8 cellular contexts compared by ENCODE assay signal in the genomic region with DNA sequence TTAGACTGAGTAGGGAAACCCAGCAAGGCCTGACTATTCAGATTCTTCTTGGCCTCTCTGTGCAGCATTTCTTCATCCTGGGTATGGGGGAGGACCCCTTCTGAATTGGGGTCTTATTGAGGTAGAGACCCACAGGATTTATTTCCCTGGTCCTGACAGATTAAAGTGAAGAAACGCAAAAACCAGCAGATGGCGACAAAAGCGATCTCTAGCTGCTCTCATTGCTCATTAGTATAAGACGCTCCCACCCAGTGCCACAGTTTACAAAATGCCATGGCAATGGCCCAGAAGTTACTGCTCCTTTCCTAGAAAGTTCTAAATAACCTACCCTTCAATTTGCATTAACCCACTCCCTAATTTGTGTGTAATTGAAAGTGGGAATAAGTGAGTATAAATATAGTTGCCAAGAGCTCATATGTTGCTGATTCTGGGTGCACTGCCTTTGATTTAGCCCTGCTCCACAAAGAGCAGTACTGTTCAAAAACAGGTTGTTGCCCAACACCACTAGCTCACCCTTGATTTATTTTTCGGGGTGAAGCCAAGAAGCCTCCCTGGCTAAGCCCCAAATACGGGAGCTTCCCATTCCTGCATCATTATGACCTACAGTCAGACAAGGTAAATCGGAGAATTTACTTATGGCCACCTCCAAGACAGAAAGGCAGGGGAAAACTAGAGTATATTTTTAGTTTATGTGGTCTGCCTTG. TPM values are rescaled to one million over a fixed set of nuclear protein-coding genes. Genes with fewer than 3 reads are reported as not detected.
A peak's percentile ranks its signal among the peaks of the same experiment; 100 is the strongest.
DNase-seq lines count a peak whose midpoint lies in the region; ATAC-seq and TF ChIP-seq lines count a peak whose summit lies in the region.

No MANE protein-coding gene starts in this region.

- DNase-seq in CD14-positive monocyte (ENCODE audit: low spot score): peak; percentile 45
- DNase-seq in NCI-H2171 (lab: John Stamatoyannopoulos, UW): peak; percentile 5
- peak; percentile 28 for DNase-seq in activated T-cell treated with anti-CD3 and anti-CD28 coated beads, Interleukin-2, amount 50 U/mL, for 4 hours
- peak; percentile 53 for DNase-seq in fibroblast of villous mesenchyme (ENCODE audit: low read depth)
- peak; percentile 43 for DNase-seq in renal cortical epithelial cell (ENCODE audit: low read depth)
- no peak for DNase-seq in T1000 (lab: John Stamatoyannopoulos, UW)

- ATAC-seq in GM18858 (IDR thresholded peaks at IDR 0.05; ENCODE audit: unreplicated experiment): peak; percentile 41
- no peak for ATAC-seq in activated T-cell treated with anti-CD3 and anti-CD28 coated beads, Interleukin-2, amount 50 U/mL, for 4 hours
- no peak for ATAC-seq in HG02973 (IDR thresholded peaks at IDR 0.05; ENCODE audit: unreplicated experiment)

- H3K4me1 Mint-ChIP-seq in CD14-positive monocyte: peaks cover 7% of the 10 kb centered on the region
- peaks cover 9% of the 10 kb centered on the region for H3K4me1 Mint-ChIP-seq in activated T-cell treated with anti-CD3 and anti-CD28 coated beads, Interleukin-2, amount 50 U/mL, for 4 hours (ENCODE audit: low read depth)

- TF ChIP-seq CTCF in CD14-positive monocyte (IDR thresholded peaks at IDR 0.05) (peak; percentile 27), fibroblast of villous mesenchyme (IDR thresholded peaks at IDR 0.05; ENCODE audit: insufficient read depth, low read depth, low read length) (peak; percentile 42)

- intact Hi-C loops in CD14-positive monocyte (cut with micrococcal nuclease): no loop called here

- no peaks in the 10 kb centered on the region for H3K36me3 Mint-ChIP-seq in CD14-positive monocyte
- H3K36me3 Mint-ChIP-seq in activated T-cell treated with anti-CD3 and anti-CD28 coated beads, Interleukin-2, amount 50 U/mL, for 4 hours (ENCODE audit: insufficient read depth): no peaks in the 10 kb centered on the region

- H3K4me3 ChIP-seq in fibroblast of villous mesenchyme (ENCODE audit: low read depth, low read length): no peak overlapping the region

- H3K4me3 Mint-ChIP-seq in CD14-positive monocyte: no peak overlapping the region
- no peak overlapping the region for H3K4me3 Mint-ChIP-seq in activated T-cell treated with anti-CD3 and anti-CD28 coated beads, Interleukin-2, amount 50 U/mL, for 4 hours

- peaks cover 0 to 8% (median 0%) of the 10 kb centered on the region in 3 donors for H3K27me3 Mint-ChIP-seq in CD14-positive monocyte (ENCODE audit: low read depth in 3 of 3)
- H3K27me3 Mint-ChIP-seq in activated T-cell treated with anti-CD3 and anti-CD28 coated beads, Interleukin-2, amount 50 U/mL, for 4 hours (ENCODE audit: low read depth): no peaks in the 10 kb centered on the region

- H3K9me3 Mint-ChIP-seq in CD14-positive monocyte: peaks cover 0 to 3% (median 0%) of the 10 kb centered on the region in 7 donors
- H3K9me3 Mint-ChIP-seq in activated T-cell treated with anti-CD3 and anti-CD28 coated beads, Interleukin-2, amount 50 U/mL, for 4 hours: no peaks in the 10 kb centered on the region

- H3K27ac Mint-ChIP-seq in CD14-positive monocyte: no peak overlapping the region

RNA-seq across cellular contexts. Expression of a gene that starts 3.7 kb away (rescaled TPM):
- 10 to 100 TPM; 28.6 to 33.5 TPM for polyA plus RNA-seq in CD14-positive monocyte
- total RNA-seq in activated T-cell treated with anti-CD3 and anti-CD28 coated beads, Interleukin-2, amount 50 U/mL, for 4 hours: 10 to 100 TPM in 1 of 3 donors, 1 to 10 TPM in 2; 8.5 to 10.7 (median 8.7) TPM
- total RNA-seq in fibroblast of villous mesenchyme: 6.0 and 7.1 TPM in 2 replicates
- total RNA-seq in renal cortical epithelial cell: 43.1 and 50.6 TPM in 2 replicates

RNA-seq across cellular contexts. Expression of a gene that starts 43.8 kb away (rescaled TPM):
- polyA plus RNA-seq in CD14-positive monocyte: 10 to 100 TPM; 30.2 to 33.7 TPM
- total RNA-seq in activated T-cell treated with anti-CD3 and anti-CD28 coated beads, Interleukin-2, amount 50 U/mL, for 4 hours: 10 to 100 TPM; 17.1 to 23.4 (median 21.2) TPM
- total RNA-seq in fibroblast of villous mesenchyme (108 and 125 TPM in 2 replicates), renal cortical epithelial cell (99.0 and 153 TPM in 2 replicates)
